In genomic region chr21:34970566-34970965, GRCh38 we compare ENCODE assay signal across 19 cellular contexts.
DNase-seq lines count a peak whose midpoint lies in the region; ATAC-seq and TF ChIP-seq lines count a peak whose summit lies in the region.
"Had no signal": no experiment of that assay in that cellular context is flagged by ENCODE, and none has a peak within 500 bp of the region (broad histone marks: within the 10 kb centered on the region; RNA-seq: fewer than 3 reads in every experiment).

No MANE protein-coding gene starts in this region.

- no peaks in the 10 kb centered on the region for H3K27me3 ChIP-seq in mesenchymal stem cell (ENCODE audit: control insufficient read depth in 1 of 2, insufficient read depth in 1 of 2, low read length in 2 of 2)
- H3K27me3 ChIP-seq in uterus = no peaks in the 10 kb centered on the region

- no peak overlapping the region for H3K14ac ChIP-seq in mesenchymal stem cell (ENCODE audit: low read length in 2 of 2)

- peak overlapping the region; percentile 27 for H3K27ac Mint-ChIP-seq in activated naive CD4-positive, alpha-beta T cell treated with anti-CD3 and anti-CD28 coated beads, Interleukin-2, amount 50 U/mL, for 24 hours
- peak overlapping the region in 1 of 2 donors; percentile 99 for H3K27ac Mint-ChIP-seq in activated naive CD4-positive, alpha-beta T cell treated with anti-CD3 and anti-CD28 coated beads, Interleukin-2, amount 50 U/mL, for 72 hours
- H3K27ac Mint-ChIP-seq: GM23338 had no signal

- H3K79me1 ChIP-seq in mesenchymal stem cell (replicated peaks; ENCODE audit: low read length, poor library complexity, severe bottlenecking) = peaks cover 2% of the 10 kb centered on the region

- no peak overlapping the region for H3K4me2 ChIP-seq in mesenchymal stem cell (ENCODE audit: low read length, poor library complexity, severe bottlenecking)
- H3K4me2 ChIP-seq: GM23338 had no signal

- no peak overlapping the region for H4K8ac ChIP-seq in mesenchymal stem cell (ENCODE audit: low read length)

- H3K4me1 ChIP-seq in mesenchymal stem cell (ENCODE audit: control insufficient read depth, insufficient read depth, low read depth, low read length) (peaks cover 4% of the 10 kb centered on the region), uterus (no peaks in the 10 kb centered on the region)

- TF ChIP-seq POLR2A in uterus (IDR thresholded peaks at IDR 0.05) = no peak

- H3K9me3 Mint-ChIP-seq in activated naive CD4-positive, alpha-beta T cell treated with anti-CD3 and anti-CD28 coated beads, Interleukin-2, amount 50 U/mL, for 24 hours = no peaks in the 10 kb centered on the region
- H3K9me3 Mint-ChIP-seq in activated naive CD4-positive, alpha-beta T cell treated with anti-CD3 and anti-CD28 coated beads, Interleukin-2, amount 50 U/mL, for 72 hours = peaks cover 0 to 5% of the 10 kb centered on the region in 2 donors
- H3K9me3 Mint-ChIP-seq: CD8-positive, alpha-beta T cell; GM23338 had no signal

- H3K9ac ChIP-seq in mesenchymal stem cell (ENCODE audit: low read length) = no peak overlapping the region

- no peak overlapping the region for H4K91ac ChIP-seq in mesenchymal stem cell (ENCODE audit: low read length)

- H2AK5ac ChIP-seq in mesenchymal stem cell (ENCODE audit: low read length, severe bottlenecking) = no peak overlapping the region

- no peak for ATAC-seq in activated naive CD4-positive, alpha-beta T cell treated with anti-CD3 and anti-CD28 coated beads, Interleukin-2, amount 50 U/mL, for 72 hours
- no peak for ATAC-seq in GM19351 (IDR thresholded peaks at IDR 0.05; ENCODE audit: unreplicated experiment)
- ATAC-seq: CD8-positive, alpha-beta T cell; GM23338; HCT116 had no signal

- no peaks in the 10 kb centered on the region for H3K9me3 ChIP-seq in KOPT-K1 (ENCODE audit: insufficient read depth, low read length, poor library complexity, severe bottlenecking)
- no peaks in the 10 kb centered on the region for H3K9me3 ChIP-seq in mesenchymal stem cell (ENCODE audit: control insufficient read depth, low read length)
- no peaks in the 10 kb centered on the region for H3K9me3 ChIP-seq in uterus

- no peak overlapping the region for H3K18ac ChIP-seq in mesenchymal stem cell (ENCODE audit: low read depth in 1 of 2, low read length in 2 of 2)

- TF ChIP-seq CTCF in uterus (IDR thresholded peaks at IDR 0.05) = no peak

- peak overlapping the region in 1 of 2 experiments; percentile 67 for H2BK12ac ChIP-seq in mesenchymal stem cell (ENCODE audit: low read length in 2 of 2)

- no peak overlapping the region for H3K4me3 Mint-ChIP-seq in activated naive CD4-positive, alpha-beta T cell treated with anti-CD3 and anti-CD28 coated beads, Interleukin-2, amount 50 U/mL, for 24 hours
- H3K4me3 Mint-ChIP-seq: GM23338 had no signal

- H2BK15ac ChIP-seq in mesenchymal stem cell (ENCODE audit: low read depth, poor library complexity, severe bottlenecking) = peak overlapping the region; percentile 63

- no peak overlapping the region for H2AFZ ChIP-seq in mesenchymal stem cell (ENCODE audit: low read depth, low read length)
- H2AFZ ChIP-seq: GM23338 had no signal

- no peak overlapping the region for H3K4me3 ChIP-seq in mesenchymal stem cell (ENCODE audit: insufficient read depth in 1 of 2, low read depth in 1 of 2, low read length in 2 of 2)
- H3K4me3 ChIP-seq in uterus = no peak overlapping the region
- H3K4me3 ChIP-seq: GM23338 had no signal

- H3K27ac ChIP-seq in KOPT-K1 (ENCODE audit: low read depth, low read length, poor library complexity, severe bottlenecking) (peak overlapping the region; percentile 63), mesenchymal stem cell (ENCODE audit: low read length, poor library complexity, severe bottlenecking) (no peak overlapping the region), uterus (no peak overlapping the region)

- no peak overlapping the region for H2BK120ac ChIP-seq in mesenchymal stem cell (ENCODE audit: low read depth, low read length)

- intact Hi-C loops in uterus (cut with DNase I; ENCODE audit: low total_unique reads) = no loop called here

- H2BK5ac ChIP-seq in mesenchymal stem cell (ENCODE audit: low read depth, low read length, poor library complexity, severe bottlenecking) = no peak overlapping the region

- H3K36me3 ChIP-seq in KOPT-K1 (ENCODE audit: insufficient read depth, low read length) (peaks cover 39% of the 10 kb centered on the region), mesenchymal stem cell (ENCODE audit: control insufficient read depth in 1 of 2, insufficient read depth in 2 of 2, low read depth in 1 of 2, low read length in 2 of 2) (no peaks in the 10 kb centered on the region), uterus (no peaks in the 10 kb centered on the region)

- peaks cover 94% of the 10 kb centered on the region for H3K4me1 Mint-ChIP-seq in activated naive CD4-positive, alpha-beta T cell treated with anti-CD3 and anti-CD28 coated beads, Interleukin-2, amount 50 U/mL, for 24 hours

- no peak overlapping the region for H3K23ac ChIP-seq in mesenchymal stem cell (ENCODE audit: low read length in 2 of 2)

- H3K36me3 Mint-ChIP-seq in activated naive CD4-positive, alpha-beta T cell treated with anti-CD3 and anti-CD28 coated beads, Interleukin-2, amount 50 U/mL, for 24 hours = peaks cover 26% of the 10 kb centered on the region
- peaks cover 4 to 32% of the 10 kb centered on the region in 2 donors for H3K36me3 Mint-ChIP-seq in activated naive CD4-positive, alpha-beta T cell treated with anti-CD3 and anti-CD28 coated beads, Interleukin-2, amount 50 U/mL, for 72 hours

- no peaks in the 10 kb centered on the region for H3K27me3 Mint-ChIP-seq in activated naive CD4-positive, alpha-beta T cell treated with anti-CD3 and anti-CD28 coated beads, Interleukin-2, amount 50 U/mL, for 24 hours

- no peak overlapping the region for H3K4ac ChIP-seq in mesenchymal stem cell (ENCODE audit: low read depth in 1 of 2, low read length in 2 of 2)

- 83% methylated on average over 1 of the region's 4 CpGs for WGBS in mesenchymal stem cell

- no peak for DNase-seq in activated naive CD4-positive, alpha-beta T cell treated with anti-CD3 and anti-CD28 coated beads, Interleukin-2, amount 50 U/mL, for 72 hours (ENCODE audit: low spot score in 2 of 2)
- DNase-seq in mesenchymal stem cell (no peak), uterus (no peak)
- no peak for DNase-seq in activated CD4-positive, alpha-beta T cell treated with anti-CD3 and anti-CD28 coated beads, Interleukin-2, amount 50 U/mL, for 4 hours
- DNase-seq: CD8-positive, alpha-beta T cell; GF-D8; KBM-7; NCI-H1436; NCI-H2029; NCI-H2171; NCI-H446; NCI-H69; NK-92 treated with Interleukin-12 subunit alpha and Interleukin-12 subunit beta, amount 100 ng/mL, for 24 hours; SHP77 had no signal
